In the genomic region with DNA sequence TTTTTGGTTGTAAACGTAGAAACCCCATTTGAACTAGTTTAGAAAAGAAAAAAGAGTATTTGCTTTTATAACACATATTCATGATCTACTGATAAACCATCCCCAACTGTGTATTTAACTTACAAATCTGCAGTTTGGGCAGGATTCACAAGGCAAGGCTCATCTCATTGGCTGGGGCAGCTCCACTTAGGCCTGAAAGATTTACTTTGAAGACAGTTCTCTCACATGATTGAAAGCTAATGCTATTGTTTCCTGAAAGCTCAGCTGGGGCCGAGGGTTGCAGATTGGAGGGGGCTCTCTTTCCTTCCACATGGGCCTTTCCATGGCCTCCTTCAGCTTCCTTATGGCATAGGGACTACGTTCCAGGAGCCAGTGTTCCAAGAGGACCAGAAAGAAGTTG, we compare ENCODE assay signal across 14 cellular contexts. TPM values are rescaled to one million over a fixed set of nuclear protein-coding genes. Genes with fewer than 3 reads are reported as not detected.
DNase-seq lines count a peak whose midpoint lies in the region; ATAC-seq and TF ChIP-seq lines count a peak whose summit lies in the region.
"Had no signal": no experiment of that assay in that cellular context is flagged by ENCODE, and none has a peak within 500 bp of the region (broad histone marks: within the 10 kb centered on the region; RNA-seq: fewer than 3 reads in every experiment).

No MANE protein-coding gene starts in this region.

- no peaks in the 10 kb centered on the region for H3K9me2 ChIP-seq in GM23248 (ENCODE audit: insufficient read depth)
- no peaks in the 10 kb centered on the region for H3K9me2 ChIP-seq in SU-DHL-6 (replicated peaks; ENCODE audit: insufficient read depth, low read length)

- H3K27me3 Mint-ChIP-seq in T-helper 1 cell treated with Interleukin-12 subunit alpha and Interleukin-12 subunit beta and Interleukin-4 antibody, amounts not matched to agents 30 μg/mL and 1 μg/mL, for 36 hours (ENCODE audit: low read depth), result no peaks in the 10 kb centered on the region
- no peaks in the 10 kb centered on the region for H3K27me3 Mint-ChIP-seq in nephron (ENCODE audit: low read depth)

- H3K9ac ChIP-seq in GM23248, result no peak overlapping the region
- H3K9ac ChIP-seq in SU-DHL-6 (ENCODE audit: low read length), result peak overlapping the region; percentile 15

- peak overlapping the region; percentile 91 for H3K27ac Mint-ChIP-seq in T-helper 1 cell treated with Interleukin-12 subunit alpha and Interleukin-12 subunit beta and Interleukin-4 antibody, amounts not matched to agents 30 μg/mL and 1 μg/mL, for 36 hours
- peak overlapping the region; percentile 12 to 78 (median 71) for H3K27ac Mint-ChIP-seq in nephron

- H3K79me2 ChIP-seq in GM23248 (ENCODE audit: insufficient read depth) (no peaks in the 10 kb centered on the region), SU-DHL-6 (ENCODE audit: insufficient read depth, low read length) (peaks cover 21% of the 10 kb centered on the region; the same call in 1 of the 2 replicates)

- H3K9me3 Mint-ChIP-seq in T-helper 1 cell treated with Interleukin-12 subunit alpha and Interleukin-12 subunit beta and Interleukin-4 antibody, amounts not matched to agents 30 μg/mL and 1 μg/mL, for 36 hours, result peaks cover 3% of the 10 kb centered on the region
- H3K9me3 Mint-ChIP-seq in nephron, result peaks cover 6% of the 10 kb centered on the region

- H4K20me1 ChIP-seq in GM23248 (ENCODE audit: insufficient read depth), result no peaks in the 10 kb centered on the region
- H4K20me1 ChIP-seq in SU-DHL-6 (ENCODE audit: low read depth, low read length), result no peaks in the 10 kb centered on the region

- H3K27me3 ChIP-seq in GM23248 (replicated peaks; ENCODE audit: insufficient read depth) (no peaks in the 10 kb centered on the region), SU-DHL-6 (ENCODE audit: low read length) (no peaks in the 10 kb centered on the region)
- H3K27me3 ChIP-seq: right lobe of liver had no signal

- DNase-seq in T-helper 1 cell, result no peak
- DNase-seq in GM23248, result no peak
- no peak for DNase-seq in DMS 273 (lab: John Stamatoyannopoulos, UW; ENCODE audit: unreplicated experiment)
- no peak for DNase-seq in islet precursor cell
- DNase-seq: 8988T, amniotic stem cell, KG1, NCI-H524 treated with DMSO at 0.1 percent for 48 hours, right lobe of liver had no signal

- H3K4me3 ChIP-seq in GM23248 (no peak overlapping the region), SU-DHL-6 (ENCODE audit: insufficient read depth, low read length, poor library complexity, severe bottlenecking) (peak overlapping the region; percentile 42)
- H3K4me3 ChIP-seq: right lobe of liver had no signal

- WGBS in GM23248 (ENCODE audit: low coverage in 1 of 2, low lambda C conversion rate in 2 of 2, missing lambda C conversion rate in 2 of 2), 2 experiments, result 19 to 21% methylated on average over 3 of the region's 3 CpGs

- no peaks in the 10 kb centered on the region for H3K9me3 ChIP-seq in GM23248 (ENCODE audit: low read depth)
- H3K9me3 ChIP-seq in SU-DHL-6 (ENCODE audit: insufficient read depth, low read length), result no peaks in the 10 kb centered on the region
- H3K9me3 ChIP-seq: right lobe of liver had no signal

- no peak overlapping the region for H3K27ac ChIP-seq in GM23248
- peak overlapping the region; percentile 23 for H3K27ac ChIP-seq in SU-DHL-6 (ENCODE audit: low read depth, low read length)
- H3K27ac ChIP-seq: right lobe of liver had no signal

- H3K36me3 Mint-ChIP-seq in T-helper 1 cell treated with Interleukin-12 subunit alpha and Interleukin-12 subunit beta and Interleukin-4 antibody, amounts not matched to agents 30 μg/mL and 1 μg/mL, for 36 hours (ENCODE audit: low read depth), result peaks cover 33% of the 10 kb centered on the region
- H3K36me3 Mint-ChIP-seq in nephron (ENCODE audit: low read depth), result no peaks in the 10 kb centered on the region

- TF ChIP-seq CTCF in SU-DHL-6 (IDR thresholded peaks at IDR 0.05; ENCODE audit: insufficient read depth, low read length, poor library complexity, severe bottlenecking) (no peak), nephron (IDR thresholded peaks at IDR 0.05; ENCODE audit: unreplicated experiment in 3 of 3) (no peak)

- H3K4me1 ChIP-seq in GM23248 (ENCODE audit: insufficient read depth), result no peaks in the 10 kb centered on the region
- H3K4me1 ChIP-seq: right lobe of liver had no signal

- no peak overlapping the region for H3K4me2 ChIP-seq in GM23248 (ENCODE audit: unreplicated experiment)
- peak overlapping the region; percentile 67 for H3K4me2 ChIP-seq in SU-DHL-6 (ENCODE audit: low read depth, low read length, poor library complexity, severe bottlenecking)

- H2AFZ ChIP-seq in GM23248 (peak overlapping the region; percentile 44), SU-DHL-6 (ENCODE audit: low read depth, low read length, severe bottlenecking) (no peak overlapping the region)

- peak overlapping the region; percentile 77 for H3K4me3 Mint-ChIP-seq in T-helper 1 cell treated with Interleukin-12 subunit alpha and Interleukin-12 subunit beta and Interleukin-4 antibody, amounts not matched to agents 30 μg/mL and 1 μg/mL, for 36 hours
- no peak overlapping the region for H3K4me3 Mint-ChIP-seq in nephron

- no peaks in the 10 kb centered on the region for H3K36me3 ChIP-seq in GM23248 (ENCODE audit: low read depth)
- 0 out of 2 replicates have a peak, but pooled peaks cover 11% of the 10 kb centered on the region for H3K36me3 ChIP-seq in SU-DHL-6 (ENCODE audit: low read length)
- H3K36me3 ChIP-seq: right lobe of liver had no signal

- no peak for ATAC-seq in GM19467 (IDR thresholded peaks at IDR 0.05; ENCODE audit: unreplicated experiment)
- ATAC-seq: right lobe of liver had no signal

- in situ Hi-C loops in GM23248 (cut with MboI), result no loop called here

- H3K4me1 Mint-ChIP-seq in T-helper 1 cell treated with Interleukin-12 subunit alpha and Interleukin-12 subunit beta and Interleukin-4 antibody, amounts not matched to agents 30 μg/mL and 1 μg/mL, for 36 hours (ENCODE audit: low read depth), result peaks cover 50% of the 10 kb centered on the region
- peaks cover 4% of the 10 kb centered on the region for H3K4me1 Mint-ChIP-seq in nephron

- H3F3A ChIP-seq in GM23248 (ENCODE audit: insufficient read depth), result no peaks in the 10 kb centered on the region
- peaks cover 6% of the 10 kb centered on the region; the same call in 1 of the 2 replicates for H3F3A ChIP-seq in SU-DHL-6 (ENCODE audit: insufficient read depth)

RNA-seq across cellular contexts. Expression of a gene that starts 47.4 kb away (rescaled TPM):
- not detected in 2 replicates for total RNA-seq in GM23248 (2014; rRNA removed; shearing (Covaris generic))
- polyA plus RNA-seq in GM23248 (2016; fragmentation: Nextera tagmentation; extraction: Ambion mirVana), result 0.10 TPM in 1 of 2 replicates, not detected in the other
- total RNA-seq: kidney epithelial cell had no signal
